10 cellular contexts compared by ENCODE assay signal in the genomic region with DNA sequence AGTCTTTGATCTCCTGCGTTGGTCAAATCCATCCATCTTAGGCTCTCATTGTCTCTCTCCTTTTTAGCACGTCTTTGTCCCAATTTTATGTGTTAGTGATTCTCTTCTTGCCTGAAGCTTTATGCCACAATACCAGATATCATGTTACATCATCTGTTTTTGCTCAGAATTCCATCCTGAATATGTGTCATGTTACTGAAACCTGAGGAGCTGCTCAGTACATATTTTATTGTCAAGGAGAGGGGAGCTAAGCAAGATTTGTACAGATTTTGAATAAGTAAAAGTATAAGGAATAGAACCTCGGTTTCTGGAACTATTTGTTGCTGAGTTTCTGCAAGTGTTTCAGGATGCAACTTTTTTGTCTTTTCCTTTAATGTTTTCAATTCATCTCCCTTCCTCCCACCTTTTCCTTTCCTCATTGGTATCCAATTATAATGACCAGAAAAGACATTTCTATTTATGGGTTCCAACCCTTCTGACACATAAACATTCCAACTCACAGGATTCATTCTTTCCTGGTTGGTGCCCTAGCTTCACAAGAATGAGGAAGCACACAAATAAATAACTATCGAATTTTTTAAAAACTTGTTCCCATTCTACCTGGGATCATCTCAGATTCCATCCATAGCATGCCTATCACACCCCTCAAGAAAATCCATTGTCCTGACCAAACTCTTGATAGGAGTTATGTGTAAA.
DNase-seq lines count a peak whose midpoint lies in the region; ATAC-seq, FAIRE-seq and TF ChIP-seq lines count a peak whose summit lies in the region.
"Had no signal": no experiment of that assay in that cellular context is flagged by ENCODE, and none has a peak within 500 bp of the region (broad histone marks: within the 10 kb centered on the region; RNA-seq: fewer than 3 reads in every experiment).

No MANE protein-coding gene starts in this region.

- POLR2A ChIA-PET in HEK293T (lab: Yijun Ruan, JAX), result no interaction called here

- FAIRE-seq in GM12892 (lab: Jason Lieb, UNC), result no peak

- DNase-seq in A172 (ENCODE audit: low spot score) (peak; percentile 46), HEK293T (ENCODE audit: extremely low spot score) (peak; percentile 7), SW480 (ENCODE audit: low spot score) (peak; percentile 31), hepatic stellate cell (ENCODE audit: low spot score) (peak; percentile 20), GM12892 (ENCODE audit: insufficient read length) (no peak)
- no peak for DNase-seq in stimulated activated naive CD4-positive, alpha-beta T cell treated with Interleukin-2 at 50 U/mL for 16 hours (lab: John Stamatoyannopoulos, UW)
- DNase-seq: amygdala; CD4-positive, CD25-positive, alpha-beta regulatory T cell had no signal

- CTCF ChIA-PET in HEK293T (lab: Yijun Ruan, JAX), result no interaction called here

- ATAC-seq in HG03354 (IDR thresholded peaks at IDR 0.05; ENCODE audit: poor library complexity, severe bottlenecking, unreplicated experiment), result no peak
- no peak for ATAC-seq in HG03432 (IDR thresholded peaks at IDR 0.05; ENCODE audit: unreplicated experiment)

- TF ChIP-seq POLR2A in GM12892 (IDR thresholded peaks at IDR 0.05; ENCODE audit: low read depth, low read length), result no peak

TF ChIP-seq in HEK293T, 16 proteins besides CTCF, POLR2A, EP300 and RAD21:
- TF ChIP-seq FOXA1 (IDR thresholded peaks at IDR 0.05) (no peak), ELF4 (IDR thresholded peaks at IDR 0.05) (no peak), SUZ12 (IDR thresholded peaks at IDR 0.05) (no peak), HDGF (IDR thresholded peaks at IDR 0.05; ENCODE audit: borderline replicate concordance) (no peak), SP1 (IDR thresholded peaks at IDR 0.05) (no peak), LEF1 (IDR thresholded peaks at IDR 0.05; ENCODE audit: borderline replicate concordance) (no peak), NFRKB (IDR thresholded peaks at IDR 0.05) (no peak)
- TF ChIP-seq, protein P1, sequence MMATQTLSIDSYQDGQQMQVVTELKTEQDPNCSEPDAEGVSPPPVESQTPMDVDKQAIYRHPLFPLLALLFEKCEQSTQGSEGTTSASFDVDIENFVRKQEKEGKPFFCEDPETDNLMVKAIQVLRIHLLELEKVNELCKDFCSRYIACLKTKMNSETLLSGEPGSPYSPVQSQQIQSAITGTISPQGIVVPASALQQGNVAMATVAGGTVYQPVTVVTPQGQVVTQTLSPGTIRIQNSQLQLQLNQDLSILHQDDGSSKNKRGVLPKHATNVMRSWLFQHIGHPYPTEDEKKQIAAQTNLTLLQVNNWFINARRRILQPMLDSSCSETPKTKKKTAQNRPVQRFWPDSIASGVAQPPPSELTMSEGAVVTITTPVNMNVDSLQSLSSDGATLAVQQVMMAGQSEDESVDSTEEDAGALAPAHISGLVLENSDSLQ (IDR thresholded peaks at IDR 0.05), result peak; percentile 30; the same call in 1 of the 2 replicates

Comparison
In these comparisons a context has a peak if more than half of its experiments do, and no peak if none do; other contexts are left out.
1. DNase-seq: peak in A172 (single experiment), HEK293T (single experiment), SW480 (single experiment) and hepatic stellate cell (single experiment); none in stimulated activated naive CD4-positive, alpha-beta T cell treated with Interleukin-2 at 50 U/mL for 16 hours (single experiment) and GM12892 (single experiment).